Comparison of ENCODE assay signal across 1 cellular context in the genomic region with DNA sequence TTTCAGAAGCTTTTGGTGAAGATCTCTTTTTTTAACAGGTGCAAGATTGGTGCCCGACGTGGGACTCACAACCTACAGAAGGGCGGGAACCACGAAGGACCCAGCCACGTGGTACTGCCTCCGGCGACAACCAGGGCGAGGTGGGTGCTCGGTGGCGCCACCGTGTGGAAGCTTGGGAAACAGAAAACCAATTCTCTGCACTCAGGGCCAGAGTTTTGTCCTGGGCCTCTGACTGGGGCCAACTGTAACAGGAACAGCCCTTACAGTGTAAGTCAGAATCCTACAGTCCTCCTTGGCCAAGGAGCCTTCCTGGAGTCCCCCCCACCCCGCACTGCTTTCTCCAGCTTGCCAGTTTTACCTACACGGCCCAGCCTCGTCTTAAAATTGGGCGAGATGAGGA.
TF ChIP-seq lines count a peak whose summit lies in the region.

No MANE protein-coding gene starts in this region.

TF ChIP-seq in HepG2, 621 proteins besides CTCF, POLR2A, EP300 and RAD21:
- TF ChIP-seq, protein P1, sequence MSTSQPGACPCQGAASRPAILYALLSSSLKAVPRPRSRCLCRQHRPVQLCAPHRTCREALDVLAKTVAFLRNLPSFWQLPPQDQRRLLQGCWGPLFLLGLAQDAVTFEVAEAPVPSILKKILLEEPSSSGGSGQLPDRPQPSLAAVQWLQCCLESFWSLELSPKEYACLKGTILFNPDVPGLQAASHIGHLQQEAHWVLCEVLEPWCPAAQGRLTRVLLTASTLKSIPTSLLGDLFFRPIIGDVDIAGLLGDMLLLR (CRISPR knock-in tag; IDR thresholded peaks at IDR 0.05) = 0 out of 2 replicates have a peak, but pooled peaks have one; percentile 47
- TF ChIP-seq MYC (CRISPR knock-in tag; IDR thresholded peaks at IDR 0.05; ENCODE audit: borderline replicate concordance) (peak; percentile 35; the same call in 1 of the 2 replicates), NFKB2 (CRISPR knock-in tag; IDR thresholded peaks at IDR 0.05; ENCODE audit: borderline replicate concordance) (peak; percentile 35; the same call in 1 of the 2 replicates), GPN1 (CRISPR knock-in tag; IDR thresholded peaks at IDR 0.05; ENCODE audit: borderline replicate concordance) (no peak), SALL1 (CRISPR knock-in tag; IDR thresholded peaks at IDR 0.05) (0 out of 2 replicates have a peak, but pooled peaks have one; percentile 24), EHMT2 (IDR thresholded peaks at IDR 0.05; ENCODE audit: borderline replicate concordance, low read depth, low read length) (no peak), PCBP2 (optimal IDR thresholded peaks at IDR 0.05; ENCODE audit: low read depth, low read length, poor library complexity, severe bottlenecking) (no peak), SIX4 (CRISPR knock-in tag; IDR thresholded peaks at IDR 0.05) (no peak), FOXM1 (CRISPR knock-in tag; IDR thresholded peaks at IDR 0.05) (no peak), SALL2 (CRISPR knock-in tag; IDR thresholded peaks at IDR 0.05) (no peak), ZNF256 (CRISPR knock-in tag; conservative IDR thresholded peaks at IDR 0.05) (no peak)
- TF ChIP-seq, protein P2, sequence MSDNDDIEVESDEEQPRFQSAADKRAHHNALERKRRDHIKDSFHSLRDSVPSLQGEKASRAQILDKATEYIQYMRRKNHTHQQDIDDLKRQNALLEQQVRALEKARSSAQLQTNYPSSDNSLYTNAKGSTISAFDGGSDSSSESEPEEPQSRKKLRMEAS (IDR thresholded peaks at IDR 0.05) = peak; percentile 87
- TF ChIP-seq, protein P3, sequence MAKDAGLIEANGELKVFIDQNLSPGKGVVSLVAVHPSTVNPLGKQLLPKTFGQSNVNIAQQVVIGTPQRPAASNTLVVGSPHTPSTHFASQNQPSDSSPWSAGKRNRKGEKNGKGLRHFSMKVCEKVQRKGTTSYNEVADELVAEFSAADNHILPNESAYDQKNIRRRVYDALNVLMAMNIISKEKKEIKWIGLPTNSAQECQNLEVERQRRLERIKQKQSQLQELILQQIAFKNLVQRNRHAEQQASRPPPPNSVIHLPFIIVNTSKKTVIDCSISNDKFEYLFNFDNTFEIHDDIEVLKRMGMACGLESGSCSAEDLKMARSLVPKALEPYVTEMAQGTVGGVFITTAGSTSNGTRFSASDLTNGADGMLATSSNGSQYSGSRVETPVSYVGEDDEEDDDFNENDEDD (CRISPR knock-in tag; IDR thresholded peaks at IDR 0.05; ENCODE audit: borderline replicate concordance) = peak; percentile 97
- TF ChIP-seq, protein P4, sequence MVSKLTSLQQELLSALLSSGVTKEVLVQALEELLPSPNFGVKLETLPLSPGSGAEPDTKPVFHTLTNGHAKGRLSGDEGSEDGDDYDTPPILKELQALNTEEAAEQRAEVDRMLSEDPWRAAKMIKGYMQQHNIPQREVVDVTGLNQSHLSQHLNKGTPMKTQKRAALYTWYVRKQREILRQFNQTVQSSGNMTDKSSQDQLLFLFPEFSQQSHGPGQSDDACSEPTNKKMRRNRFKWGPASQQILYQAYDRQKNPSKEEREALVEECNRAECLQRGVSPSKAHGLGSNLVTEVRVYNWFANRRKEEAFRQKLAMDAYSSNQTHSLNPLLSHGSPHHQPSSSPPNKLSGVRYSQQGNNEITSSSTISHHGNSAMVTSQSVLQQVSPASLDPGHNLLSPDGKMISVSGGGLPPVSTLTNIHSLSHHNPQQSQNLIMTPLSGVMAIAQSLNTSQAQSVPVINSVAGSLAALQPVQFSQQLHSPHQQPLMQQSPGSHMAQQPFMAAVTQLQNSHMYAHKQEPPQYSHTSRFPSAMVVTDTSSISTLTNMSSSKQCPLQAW (CRISPR knock-in tag; IDR thresholded peaks at IDR 0.05) = no peak
- TF ChIP-seq, protein P5, sequence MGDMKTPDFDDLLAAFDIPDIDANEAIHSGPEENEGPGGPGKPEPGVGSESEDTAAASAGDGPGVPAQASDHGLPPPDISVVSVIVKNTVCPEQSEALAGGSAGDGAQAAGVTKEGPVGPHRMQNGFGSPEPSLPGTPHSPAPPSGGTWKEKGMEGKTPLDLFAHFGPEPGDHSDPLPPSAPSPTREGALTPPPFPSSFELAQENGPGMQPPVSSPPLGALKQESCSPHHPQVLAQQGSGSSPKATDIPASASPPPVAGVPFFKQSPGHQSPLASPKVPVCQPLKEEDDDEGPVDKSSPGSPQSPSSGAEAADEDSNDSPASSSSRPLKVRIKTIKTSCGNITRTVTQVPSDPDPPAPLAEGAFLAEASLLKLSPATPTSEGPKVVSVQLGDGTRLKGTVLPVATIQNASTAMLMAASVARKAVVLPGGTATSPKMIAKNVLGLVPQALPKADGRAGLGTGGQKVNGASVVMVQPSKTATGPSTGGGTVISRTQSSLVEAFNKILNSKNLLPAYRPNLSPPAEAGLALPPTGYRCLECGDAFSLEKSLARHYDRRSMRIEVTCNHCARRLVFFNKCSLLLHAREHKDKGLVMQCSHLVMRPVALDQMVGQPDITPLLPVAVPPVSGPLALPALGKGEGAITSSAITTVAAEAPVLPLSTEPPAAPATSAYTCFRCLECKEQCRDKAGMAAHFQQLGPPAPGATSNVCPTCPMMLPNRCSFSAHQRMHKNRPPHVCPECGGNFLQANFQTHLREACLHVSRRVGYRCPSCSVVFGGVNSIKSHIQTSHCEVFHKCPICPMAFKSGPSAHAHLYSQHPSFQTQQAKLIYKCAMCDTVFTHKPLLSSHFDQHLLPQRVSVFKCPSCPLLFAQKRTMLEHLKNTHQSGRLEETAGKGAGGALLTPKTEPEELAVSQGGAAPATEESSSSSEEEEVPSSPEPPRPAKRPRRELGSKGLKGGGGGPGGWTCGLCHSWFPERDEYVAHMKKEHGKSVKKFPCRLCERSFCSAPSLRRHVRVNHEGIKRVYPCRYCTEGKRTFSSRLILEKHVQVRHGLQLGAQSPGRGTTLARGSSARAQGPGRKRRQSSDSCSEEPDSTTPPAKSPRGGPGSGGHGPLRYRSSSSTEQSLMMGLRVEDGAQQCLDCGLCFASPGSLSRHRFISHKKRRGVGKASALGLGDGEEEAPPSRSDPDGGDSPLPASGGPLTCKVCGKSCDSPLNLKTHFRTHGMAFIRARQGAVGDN (CRISPR knock-in tag; IDR thresholded peaks at IDR 0.05) = peak; percentile 38
- TF ChIP-seq, protein P6, sequence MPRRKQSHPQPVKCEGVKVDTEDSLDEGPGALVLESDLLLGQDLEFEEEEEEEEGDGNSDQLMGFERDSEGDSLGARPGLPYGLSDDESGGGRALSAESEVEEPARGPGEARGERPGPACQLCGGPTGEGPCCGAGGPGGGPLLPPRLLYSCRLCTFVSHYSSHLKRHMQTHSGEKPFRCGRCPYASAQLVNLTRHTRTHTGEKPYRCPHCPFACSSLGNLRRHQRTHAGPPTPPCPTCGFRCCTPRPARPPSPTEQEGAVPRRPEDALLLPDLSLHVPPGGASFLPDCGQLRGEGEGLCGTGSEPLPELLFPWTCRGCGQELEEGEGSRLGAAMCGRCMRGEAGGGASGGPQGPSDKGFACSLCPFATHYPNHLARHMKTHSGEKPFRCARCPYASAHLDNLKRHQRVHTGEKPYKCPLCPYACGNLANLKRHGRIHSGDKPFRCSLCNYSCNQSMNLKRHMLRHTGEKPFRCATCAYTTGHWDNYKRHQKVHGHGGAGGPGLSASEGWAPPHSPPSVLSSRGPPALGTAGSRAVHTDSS (CRISPR knock-in tag; conservative IDR thresholded peaks at IDR 0.05) = no peak
- TF ChIP-seq, protein P7, sequence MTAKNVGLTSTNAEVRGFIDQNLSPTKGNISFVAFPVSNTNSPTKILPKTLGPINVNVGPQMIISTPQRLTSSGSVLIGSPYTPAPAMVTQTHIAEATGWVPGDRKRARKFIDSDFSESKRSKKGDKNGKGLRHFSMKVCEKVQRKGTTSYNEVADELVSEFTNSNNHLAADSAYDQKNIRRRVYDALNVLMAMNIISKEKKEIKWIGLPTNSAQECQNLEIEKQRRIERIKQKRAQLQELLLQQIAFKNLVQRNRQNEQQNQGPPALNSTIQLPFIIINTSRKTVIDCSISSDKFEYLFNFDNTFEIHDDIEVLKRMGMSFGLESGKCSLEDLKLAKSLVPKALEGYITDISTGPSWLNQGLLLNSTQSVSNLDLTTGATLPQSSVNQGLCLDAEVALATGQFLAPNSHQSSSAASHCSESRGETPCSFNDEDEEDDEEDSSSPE (CRISPR knock-in tag; IDR thresholded peaks at IDR 0.05) = peak; percentile 93
- TF ChIP-seq, protein P8, sequence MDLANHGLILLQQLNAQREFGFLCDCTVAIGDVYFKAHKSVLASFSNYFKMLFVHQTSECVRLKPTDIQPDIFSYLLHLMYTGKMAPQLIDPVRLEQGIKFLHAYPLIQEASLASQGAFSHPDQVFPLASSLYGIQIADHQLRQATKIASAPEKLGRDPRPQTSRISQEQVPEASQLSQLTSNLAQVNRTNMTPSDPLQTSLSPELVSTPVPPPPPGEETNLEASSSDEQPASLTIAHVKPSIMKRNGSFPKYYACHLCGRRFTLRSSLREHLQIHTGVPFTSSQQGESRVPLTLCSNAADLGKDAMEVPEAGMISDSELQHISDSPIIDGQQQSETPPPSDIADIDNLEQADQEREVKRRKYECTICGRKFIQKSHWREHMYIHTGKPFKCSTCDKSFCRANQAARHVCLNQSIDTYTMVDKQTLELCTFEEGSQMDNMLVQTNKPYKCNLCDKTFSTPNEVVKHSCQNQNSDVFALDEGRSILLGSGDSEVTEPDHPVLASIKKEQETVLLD (CRISPR knock-in tag; IDR thresholded peaks at IDR 0.05; ENCODE audit: low read depth) = no peak
TF ChIP-seq in HepG2: peak in this region for 8.
